ENCODE assay signal across 9 cellular contexts in the genomic region with DNA sequence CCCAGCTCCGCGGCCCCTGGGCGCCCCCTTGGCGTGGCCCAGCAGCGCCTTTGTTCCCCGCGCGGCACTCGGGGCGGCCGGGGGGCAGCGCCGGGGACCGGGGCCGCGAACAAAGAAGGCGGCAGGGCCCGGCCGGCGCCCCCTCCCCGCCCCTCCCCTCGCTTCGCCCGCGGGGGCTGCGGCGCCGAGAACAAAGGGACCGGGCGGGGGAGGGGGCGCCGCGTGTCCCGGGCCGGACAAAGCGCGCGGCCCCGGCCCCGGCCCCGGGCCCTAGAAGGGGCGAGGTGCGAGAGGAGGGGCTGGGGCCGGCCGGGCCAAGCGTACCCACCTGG. TPM values are rescaled to one million over a fixed set of nuclear protein-coding genes. Genes with fewer than 3 reads are reported as not detected.
A peak's percentile ranks its signal among the peaks of the same experiment; 100 is the strongest.
DNase-seq lines count a peak whose midpoint lies in the region; ATAC-seq and TF ChIP-seq lines count a peak whose summit lies in the region.
"Had no signal": no experiment of that assay in that cellular context is flagged by ENCODE, and none has a peak within 500 bp of the region (broad histone marks: within the 10 kb centered on the region; RNA-seq: fewer than 3 reads in every experiment).

No MANE protein-coding gene starts in this region.

- no peaks in the 10 kb centered on the region for H3K27me3 ChIP-seq in CD4-positive, CD25-positive, alpha-beta regulatory T cell (ENCODE audit: control insufficient read depth, insufficient read depth, low read length)
- H3K27me3 ChIP-seq in brain microvascular endothelial cell (replicated peaks) (no peaks in the 10 kb centered on the region), mucosa of stomach (ENCODE audit: control insufficient read depth, insufficient read depth, low read length) (no peaks in the 10 kb centered on the region)

- peaks cover 14% of the 10 kb centered on the region for H3K36me3 Mint-ChIP-seq in CD4-positive, CD25-positive, alpha-beta regulatory T cell

- in situ Hi-C loops in brain microvascular endothelial cell (cut with HindIII; ENCODE audit: low pct_ligation_motif_present, low sequenced_read_pairs) = no loop called here

- no peak overlapping the region for H3K4me3 Mint-ChIP-seq in CD4-positive, CD25-positive, alpha-beta regulatory T cell

- peaks cover 0 to 34% (median 25%) of the 10 kb centered on the region in 4 donors for H3K4me1 Mint-ChIP-seq in CD4-positive, CD25-positive, alpha-beta regulatory T cell

- ATAC-seq in CD4-positive, CD25-positive, alpha-beta regulatory T cell (ENCODE audit: low read depth in 2 of 2) = peak; percentile 7 to 26
- no peak for ATAC-seq in sciatic nerve

- no peak for DNase-seq in CD4-positive, CD25-positive, alpha-beta regulatory T cell
- DNase-seq in HFF-Myc (ENCODE audit: extremely low read depth, low read depth) = no peak
- no peak for DNase-seq in brain microvascular endothelial cell
- DNase-seq in NCI-H524 treated with DMSO at 0.1 percent for 48 hours (lab: John Stamatoyannopoulos, UW) = no peak
- DNase-seq in NCI-H226 = no peak
- DNase-seq in activated CD8-positive, alpha-beta memory T cell treated with anti-CD3 and anti-CD28 coated beads, Interleukin-2, amount 50 U/mL, for 4 hours = no peak
- no peak for DNase-seq in sciatic nerve (ENCODE audit: low spot score)

- H3K27ac Mint-ChIP-seq in CD4-positive, CD25-positive, alpha-beta regulatory T cell = no peak overlapping the region

- H3K9me3 ChIP-seq in CD4-positive, CD25-positive, alpha-beta regulatory T cell (ENCODE audit: control insufficient read depth in 2 of 2, low read length in 2 of 2) = no peaks in the 10 kb centered on the region
- no peaks in the 10 kb centered on the region for H3K9me3 ChIP-seq in mucosa of stomach (ENCODE audit: control insufficient read depth, low read length)

- H3K9me3 Mint-ChIP-seq in CD4-positive, CD25-positive, alpha-beta regulatory T cell = no peaks in the 10 kb centered on the region
- H3K9me3 Mint-ChIP-seq: nephron had no signal

- peak overlapping the region; percentile 33 for H3K27ac ChIP-seq in CD4-positive, CD25-positive, alpha-beta regulatory T cell (ENCODE audit: insufficient read depth, low read length, poor library complexity, severe bottlenecking)
- peak overlapping the region; percentile 44 for H3K27ac ChIP-seq in brain microvascular endothelial cell

- peaks cover 28% of the 10 kb centered on the region for H3K36me3 ChIP-seq in CD4-positive, CD25-positive, alpha-beta regulatory T cell (ENCODE audit: control insufficient read depth, insufficient read depth, low read length)
- H3K36me3 ChIP-seq in brain microvascular endothelial cell (replicated peaks) (peaks cover 35% of the 10 kb centered on the region), mucosa of stomach (ENCODE audit: control insufficient read depth, insufficient read depth, low read length) (no peaks in the 10 kb centered on the region)

- H3K9ac ChIP-seq in mucosa of stomach (ENCODE audit: low read length) = peak overlapping the region; percentile 69

- intact Hi-C loops in sciatic nerve (cut with DNase I) = no loop called here

- peaks cover 5% of the 10 kb centered on the region for H3K27me3 Mint-ChIP-seq in CD4-positive, CD25-positive, alpha-beta regulatory T cell

- no peak for TF ChIP-seq CTCF in HFF-Myc (IDR thresholded peaks at IDR 0.05; ENCODE audit: low read depth, low read length, missing control alignments)
- TF ChIP-seq CTCF in brain microvascular endothelial cell (IDR thresholded peaks at IDR 0.05; ENCODE audit: low read depth, low read length, missing control alignments) = no peak

- H3K4me3 ChIP-seq in CD4-positive, CD25-positive, alpha-beta regulatory T cell (ENCODE audit: low read depth, low read length) = no peak overlapping the region
- H3K4me3 ChIP-seq in HFF-Myc (replicated peaks; ENCODE audit: low read depth, low read length) = peak overlapping the region; percentile 81
- H3K4me3 ChIP-seq in brain microvascular endothelial cell (ENCODE audit: low read depth, low read length) = peak overlapping the region; percentile 73
- no peak overlapping the region for H3K4me3 ChIP-seq in mucosa of stomach (ENCODE audit: low read length)

- peaks cover 32% of the 10 kb centered on the region for H3K4me1 ChIP-seq in CD4-positive, CD25-positive, alpha-beta regulatory T cell (ENCODE audit: control insufficient read depth, insufficient read depth, low read length, poor library complexity, severe bottlenecking)
- peaks cover 60% of the 10 kb centered on the region for H3K4me1 ChIP-seq in mucosa of stomach (ENCODE audit: control insufficient read depth, insufficient read depth, low read length)

RNA-seq across cellular contexts. Expression of gene MARCKSL1, which starts 0.4 kb away (rescaled TPM):
- 27.5 TPM for total RNA-seq in CD4-positive, CD25-positive, alpha-beta regulatory T cell
- 10 to 100 TPM; 34.4 to 59.4 (median 48.7) TPM for polyA plus RNA-seq in CD4-positive, CD25-positive, alpha-beta regulatory T cell
- total RNA-seq in sciatic nerve = 126 TPM

RNA-seq across cellular contexts. Expression of gene FAM229A, which starts 26.7 kb away (rescaled TPM):
- 43.2 TPM for total RNA-seq in CD4-positive, CD25-positive, alpha-beta regulatory T cell
- under 1 TPM in 2 of 4 donors, not detected in 2; 0.14 to 0.31 TPM for polyA plus RNA-seq in CD4-positive, CD25-positive, alpha-beta regulatory T cell
- 12.0 TPM for total RNA-seq in sciatic nerve

RNA-seq across cellular contexts. Expression of gene TSSK3, which starts 26.8 kb away (rescaled TPM):
- total RNA-seq in CD4-positive, CD25-positive, alpha-beta regulatory T cell = 0.76 TPM
- 1 to 10 TPM in 2 of 4 donors, not detected in 2; 1.1 to 1.9 TPM for polyA plus RNA-seq in CD4-positive, CD25-positive, alpha-beta regulatory T cell
- 5.1 TPM for total RNA-seq in sciatic nerve

RNA-seq across cellular contexts. Expression of gene HDAC1, which starts 43.7 kb away (rescaled TPM):
- 98.2 TPM for total RNA-seq in CD4-positive, CD25-positive, alpha-beta regulatory T cell
- 100 to 1,000 TPM; 132 to 150 (median 147) TPM for polyA plus RNA-seq in CD4-positive, CD25-positive, alpha-beta regulatory T cell
- total RNA-seq in sciatic nerve = 54.7 TPM

RNA-seq across cellular contexts. Expression of gene BSDC1, which starts 58.7 kb away (rescaled TPM):
- total RNA-seq in CD4-positive, CD25-positive, alpha-beta regulatory T cell = 198 TPM
- polyA plus RNA-seq in CD4-positive, CD25-positive, alpha-beta regulatory T cell = 10 to 100 TPM; 27.3 to 45.4 (median 40.1) TPM
- total RNA-seq in sciatic nerve = 83.1 TPM

Comparison
In these comparisons a context has a peak if more than half of its experiments do, and no peak if none do; other contexts are left out.
1. H3K4me3 ChIP-seq: peak in HFF-Myc (single experiment) and brain microvascular endothelial cell (single experiment); none in CD4-positive, CD25-positive, alpha-beta regulatory T cell (single experiment) and mucosa of stomach (single experiment).